In the genomic region with DNA sequence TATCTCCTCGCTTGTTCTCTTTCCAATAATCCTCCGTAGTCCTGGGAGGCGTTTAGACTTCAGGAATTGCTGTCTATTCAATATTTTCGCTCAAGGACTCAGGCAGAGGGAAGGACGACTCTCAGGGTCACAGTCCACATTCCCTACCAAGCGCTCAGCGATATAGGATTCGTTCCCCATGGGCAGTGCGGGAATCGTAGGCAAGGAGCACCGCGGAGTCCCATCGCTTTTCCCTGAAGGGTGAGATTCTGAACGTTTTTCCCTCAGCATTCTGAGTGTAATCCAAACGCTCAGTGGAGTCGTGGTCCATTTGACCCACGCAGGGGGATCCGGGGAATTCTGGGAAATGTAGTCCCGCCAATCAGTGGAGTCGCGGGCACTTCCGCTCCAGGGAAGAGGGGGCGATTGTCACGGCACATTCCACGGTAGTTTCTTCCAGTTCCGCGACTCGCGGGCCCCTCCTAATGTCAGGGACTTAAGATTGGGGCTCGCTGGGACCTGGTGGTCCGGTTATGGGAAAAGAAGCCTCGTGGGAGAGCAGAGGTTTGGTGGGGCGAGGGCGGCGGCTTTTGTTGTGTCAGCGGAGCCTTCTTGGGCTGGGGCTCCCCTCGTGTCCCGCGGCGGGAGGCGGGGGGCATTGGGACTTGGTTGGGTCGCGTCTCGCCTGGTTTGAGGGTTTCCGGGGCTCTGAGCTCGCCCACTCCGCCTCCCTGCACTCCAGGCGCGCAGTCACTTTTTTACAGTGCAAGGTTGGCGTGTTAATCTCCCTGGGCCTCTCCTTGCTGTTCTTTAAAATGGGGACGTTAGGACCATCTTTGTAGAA, we compare ENCODE assay signal across 8 cellular contexts. TPM values are rescaled to one million over a fixed set of nuclear protein-coding genes. Genes with fewer than 3 reads are reported as not detected.
DNase-seq lines count a peak whose midpoint lies in the region; ATAC-seq and TF ChIP-seq lines count a peak whose summit lies in the region.

A gene (plus strand): TSS at position 364 of the 823 bp plus-strand sequence. CDS start 3,079 bp downstream, outside the sequence.

- H2AFZ ChIP-seq in PC-9 = peak within 1 kb of the TSS; percentile 93

- peak within 1 kb of the TSS; percentile 77 for H3K4me2 ChIP-seq in PC-9

- peaks cover 21 to 26% of the 10 kb centered on the region in 2 donors for H3K36me3 Mint-ChIP-seq in activated T-cell treated with anti-CD3 and anti-CD28 coated beads, Interleukin-2, amount 50 U/mL, for 72 hours (ENCODE audit: insufficient read depth in 2 of 2)

- H3K27me3 ChIP-seq in AG04450 (ENCODE audit: control insufficient read depth, insufficient read depth, low read length) (no peaks in the 10 kb centered on the region), HL-60 (ENCODE audit: insufficient read depth, poor library complexity, severe bottlenecking) (no peaks in the 10 kb centered on the region), PC-9 (ENCODE audit: insufficient read depth, low read depth) (no peaks in the 10 kb centered on the region), esophagus muscularis mucosa (no peaks in the 10 kb centered on the region), muscle layer of duodenum (ENCODE audit: low read depth, low read length) (no peaks in the 10 kb centered on the region)

- CTCF ChIA-PET in AG04450 (lab: Charles Lee) (no interaction called here), PC-9 (lab: Charles Lee) (no interaction called here)

- POLR2A ChIA-PET in AG04450 (lab: Yijun Ruan, JAX) (interaction anchor here (1.0 kb wide), 1 partner anchor 24 kb away, joined by 3 read pairs; a partner anchor contains a TSS), PC-9 (lab: Charles Lee; ENCODE audit: unreplicated experiment) (no interaction called here)

- peak; percentile 67 for DNase-seq in AG04450 (ENCODE audit: low read depth, low spot score)
- DNase-seq in HL-60 (ENCODE audit: low read depth in 1 of 2, low spot score in 1 of 2) = peak; percentile 50 to 80
- peak; percentile 50 to 65 for DNase-seq in PC-9
- peak; percentile 72 to 73 for DNase-seq in activated T-cell treated with anti-CD3 and anti-CD28 coated beads, Interleukin-2, amount 50 U/mL, for 72 hours
- DNase-seq in esophagus muscularis mucosa (ENCODE audit: extremely low spot score) = peak; percentile 95
- DNase-seq in stimulated activated CD8-positive, alpha-beta memory T cell treated with anti-CD3 and anti-CD28 coated beads, Interleukin-4, amount 100 ng/mL, for 48 hours = peak; percentile 78

- peak within 1 kb of the TSS; percentile 93 to 96 for H3K4me3 Mint-ChIP-seq in activated T-cell treated with anti-CD3 and anti-CD28 coated beads, Interleukin-2, amount 50 U/mL, for 72 hours

- 0 out of 2 replicates have a peak, but pooled peaks cover 8% of the 10 kb centered on the region for H3K79me2 ChIP-seq in PC-9 (ENCODE audit: low read depth)

- BruUV-seq in PC-9 (replicated peaks; lab: Mats Ljungman, UMichigan) = TSS peak; percentile 56

- TF ChIP-seq CTCF in AG04450 (IDR thresholded peaks at IDR 0.05; ENCODE audit: low read depth, low read length) (no peak), HL-60 (IDR thresholded peaks at IDR 0.05; ENCODE audit: insufficient read depth, low read length) (no peak), PC-9 (conservative IDR thresholded peaks at IDR 0.05) (no peak), esophagus muscularis mucosa (IDR thresholded peaks at IDR 0.05) (no peak)

- H3K9me2 ChIP-seq in PC-9 (ENCODE audit: insufficient read depth) = no peaks in the 10 kb centered on the region

- no peaks in the 10 kb centered on the region for H3K27me3 Mint-ChIP-seq in activated T-cell treated with anti-CD3 and anti-CD28 coated beads, Interleukin-2, amount 50 U/mL, for 72 hours (ENCODE audit: low read depth)

- H3K9me3 ChIP-seq in AG04450 (ENCODE audit: control insufficient read depth, insufficient read depth, low read length) = no peaks in the 10 kb centered on the region
- peaks cover 3% of the 10 kb centered on the region; the same call in 1 of the 2 replicates for H3K9me3 ChIP-seq in PC-9 (ENCODE audit: insufficient read depth, low read depth)
- H3K9me3 ChIP-seq in esophagus muscularis mucosa = no peaks in the 10 kb centered on the region
- H3K9me3 ChIP-seq in muscle layer of duodenum (ENCODE audit: control insufficient read depth in 1 of 2, low read length in 2 of 2) = no peaks in the 10 kb centered on the region

- H3K4me1 Mint-ChIP-seq in activated T-cell treated with anti-CD3 and anti-CD28 coated beads, Interleukin-2, amount 50 U/mL, for 72 hours (ENCODE audit: low read depth) = peaks cover 14% of the 10 kb centered on the region

- peaks cover 3 to 8% of the 10 kb centered on the region in 2 donors for H3K9me3 Mint-ChIP-seq in activated T-cell treated with anti-CD3 and anti-CD28 coated beads, Interleukin-2, amount 50 U/mL, for 72 hours

- no peak for TF ChIP-seq EP300 in esophagus muscularis mucosa (IDR thresholded peaks at IDR 0.05)

- peak; percentile 77 for ATAC-seq in GM19023 (IDR thresholded peaks at IDR 0.05; ENCODE audit: unreplicated experiment)
- peak; percentile 90 to 94 for ATAC-seq in activated T-cell treated with anti-CD3 and anti-CD28 coated beads, Interleukin-2, amount 50 U/mL, for 72 hours (replicated peaks in 1 of 2)

- intact Hi-C loops in PC-9 (cut with micrococcal nuclease; ENCODE audit: unreplicated experiment) (no loop called here), esophagus muscularis mucosa (cut with DNase I) (loop anchor here (2.0 kb wide), 1 partner anchor 19 kb away; no protein-coding TSS in a partner anchor)

- no peak for TF ChIP-seq POLR2A in esophagus muscularis mucosa (IDR thresholded peaks at IDR 0.05; ENCODE audit: low read depth)

- H3K27ac ChIP-seq in AG04450 (ENCODE audit: low read depth, low read length) = peak within 1 kb of the TSS; percentile 70
- peak within 1 kb of the TSS; percentile 82 for H3K27ac ChIP-seq in HL-60 (replicated peaks)
- no peak within 1 kb of the TSS for H3K27ac ChIP-seq in PC-9
- peak within 1 kb of the TSS; percentile 76 to 83 (median 82) for H3K27ac ChIP-seq in esophagus muscularis mucosa (replicated peaks in 1 of 4)
- peak within 1 kb of the TSS; percentile 80 for H3K27ac ChIP-seq in muscle layer of duodenum (ENCODE audit: low read length)

- H3K36me3 ChIP-seq in PC-9 (ENCODE audit: low read depth) = peaks cover 15% of the 10 kb centered on the region
- H3K36me3 ChIP-seq in esophagus muscularis mucosa = peaks cover 11 to 25% (median 21%) of the 10 kb centered on the region in 4 donors
- peaks cover 9 to 26% of the 10 kb centered on the region in 2 donors for H3K36me3 ChIP-seq in muscle layer of duodenum (ENCODE audit: control insufficient read depth in 1 of 2, insufficient read depth in 2 of 2, low read length in 2 of 2)

- peak within 1 kb of the TSS; percentile 92 for H3K27ac Mint-ChIP-seq in activated T-cell treated with anti-CD3 and anti-CD28 coated beads, Interleukin-2, amount 50 U/mL, for 72 hours

- H3F3A ChIP-seq in PC-9 (ENCODE audit: insufficient read depth, low read depth) = no peaks in the 10 kb centered on the region

- H3K4me1 ChIP-seq in PC-9 (replicated peaks; ENCODE audit: insufficient read depth) = peaks cover 18% of the 10 kb centered on the region; the same call in 1 of the 2 replicates
- peaks cover 9 to 23% (median 19%) of the 10 kb centered on the region in 4 donors for H3K4me1 ChIP-seq in esophagus muscularis mucosa
- H3K4me1 ChIP-seq in muscle layer of duodenum (ENCODE audit: control insufficient read depth in 1 of 2, insufficient read depth in 2 of 2, low read length in 2 of 2) = peaks cover 0 to 12% of the 10 kb centered on the region in 2 donors

- 0% methylated on average over 17 of the region's 51 CpGs for WGBS in esophagus muscularis mucosa

- H4K20me1 ChIP-seq in PC-9 (ENCODE audit: insufficient read depth) = peaks cover 3% of the 10 kb centered on the region; the same call in 1 of the 2 replicates

- H3K4me3 ChIP-seq in AG04450 (ENCODE audit: low read depth, low read length) = peak within 1 kb of the TSS; percentile 89
- peak within 1 kb of the TSS; percentile 92 for H3K4me3 ChIP-seq in HL-60 (replicated peaks; ENCODE audit: insufficient read depth, low read length)
- peak within 1 kb of the TSS; percentile 81 for H3K4me3 ChIP-seq in PC-9
- peak within 1 kb of the TSS; percentile 72 to 83 (median 77) for H3K4me3 ChIP-seq in esophagus muscularis mucosa
- H3K4me3 ChIP-seq in muscle layer of duodenum (ENCODE audit: low read depth in 1 of 2, low read length in 2 of 2) = peak within 1 kb of the TSS; percentile 85 to 91

RNA-seq across cellular contexts. Expression of the gene that starts here (rescaled TPM):
- polyA plus RNA-seq in AG04450 (2011; rRNA removed) = 6.0 and 6.5 TPM in 2 replicates
- polyA minus RNA-seq in AG04450 (2011; rRNA and poly(A)+ RNA removed) = 6.9 and 11.9 TPM in 2 replicates
- total RNA-seq in PC-9 (2021) (6.0 and 8.6 TPM in 2 replicates), esophagus muscularis mucosa (1 to 10 TPM; 5.4 to 7.0 (median 5.7) TPM)
- total RNA-seq in activated T-cell treated with anti-CD3 and anti-CD28 coated beads, Interleukin-2, amount 50 U/mL, for 72 hours = 1 to 10 TPM; 6.2 to 8.5 TPM
